9 cellular contexts compared by ENCODE assay signal in genomic region chr3:30475038-30475808, GRCh38.
DNase-seq lines count a peak whose midpoint lies in the region; ATAC-seq lines count a peak whose summit lies in the region.
"Had no signal": no experiment of that assay in that cellular context is flagged by ENCODE, and none has a peak within 500 bp of the region (broad histone marks: within the 10 kb centered on the region; RNA-seq: fewer than 3 reads in every experiment).

No MANE protein-coding gene starts in this region.

- peaks cover 0 to 2% (median 0%) of the 10 kb centered on the region in 7 donors for H3K9me3 Mint-ChIP-seq in naive B cell

- peaks cover 50 to 61% (median 61%) of the 10 kb centered on the region in 3 donors for H3K4me1 Mint-ChIP-seq in naive B cell

- peaks cover 0 to 8% of the 10 kb centered on the region in 2 donors for H3K36me3 Mint-ChIP-seq in naive B cell

- peak overlapping the region; percentile 21 to 96 (median 74) for H3K27ac Mint-ChIP-seq in naive B cell

- peak overlapping the region in 7 of 8 donors; percentile 13 to 76 (median 37) for H3K4me3 Mint-ChIP-seq in naive B cell

- no peaks in the 10 kb centered on the region for H3K27me3 Mint-ChIP-seq in naive B cell

- DNase-seq in naive B cell: peak; percentile 60
- no peak for DNase-seq in SHP77 treated with DMSO at 0.1 percent for 48 hours (lab: John Stamatoyannopoulos, UW)
- no peak for DNase-seq in GF-D8 (lab: John Stamatoyannopoulos, UW)
- DNase-seq in putamen (ENCODE audit: low spot score): no peak
- DNase-seq in effector CD8-positive, alpha-beta T cell (lab: John Stamatoyannopoulos, UW): no peak
- DNase-seq: pancreas had no signal

- peak; percentile 80 for ATAC-seq in GM18867 (IDR thresholded peaks at IDR 0.05; ENCODE audit: unreplicated experiment)
- ATAC-seq in GM21528 (IDR thresholded peaks at IDR 0.05; ENCODE audit: low FRiP score, unreplicated experiment): peak; percentile 89
- peak; percentile 84 for ATAC-seq in HG03469 (IDR thresholded peaks at IDR 0.05; ENCODE audit: unreplicated experiment)
- peak; percentile 98 for ATAC-seq in naive B cell (ENCODE audit: low read depth in 2 of 2)
